In the genomic region with DNA sequence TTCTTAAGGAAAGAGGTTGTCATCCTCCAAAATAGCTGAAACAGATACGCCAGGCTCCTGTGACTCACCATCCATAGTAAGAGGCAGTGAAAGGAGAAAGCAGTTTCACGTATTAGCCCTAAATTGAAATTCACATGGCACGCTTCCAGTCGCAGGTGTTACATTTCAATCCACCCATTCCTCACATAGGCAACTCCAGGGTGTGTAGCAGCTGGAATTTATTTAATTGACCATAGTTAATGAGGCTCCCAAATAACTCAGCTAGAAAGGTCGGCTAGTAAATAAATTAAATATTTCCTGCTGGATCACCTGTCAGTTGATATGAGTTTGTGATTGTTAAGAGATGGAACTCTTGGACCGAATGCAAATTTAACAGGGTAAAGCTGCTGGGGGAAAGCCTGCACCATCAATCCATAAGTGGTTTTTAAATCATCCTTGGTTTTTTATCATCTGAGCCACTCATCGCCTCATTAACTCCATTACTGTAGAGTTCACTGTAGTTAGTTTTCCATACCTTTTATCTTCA, we compare ENCODE assay signal across 13 cellular contexts.
DNase-seq lines count a peak whose midpoint lies in the region.
"Had no signal": no experiment of that assay in that cellular context is flagged by ENCODE, and none has a peak within 500 bp of the region (broad histone marks: within the 10 kb centered on the region; RNA-seq: fewer than 3 reads in every experiment).

No MANE protein-coding gene starts in this region.

- peak; percentile 17 for DNase-seq in DMS153 (lab: John Stamatoyannopoulos, UW)
- DNase-seq in NCI-H1092 (lab: John Stamatoyannopoulos, UW), result peak; percentile 27
- peak; percentile 34 for DNase-seq in NCI-H2196 (lab: John Stamatoyannopoulos, UW; ENCODE audit: unreplicated experiment)
- DNase-seq in iPS-NIHi11 (ENCODE audit: low spot score), result peak; percentile 23
- DNase-seq in islet precursor cell, result no peak
- DNase-seq in effector CD4-positive, alpha-beta T cell, result no peak
- no peak for DNase-seq in NOMO-1 (lab: John Stamatoyannopoulos, UW; ENCODE audit: unreplicated experiment in 2 of 2)
- no peak for DNase-seq in activated naive CD4-positive, alpha-beta T cell treated with anti-CD3 and anti-CD28 coated beads, Interleukin-2, amount 50 U/mL, for 16 hours
- DNase-seq: activated CD4-positive, alpha-beta T cell treated with anti-CD3 and anti-CD28 coated beads, Interleukin-2, amount 50 U/mL, for 48 hours; effector CD8-positive, alpha-beta T cell; occipital lobe; sigmoid colon; testis had no signal

Comparison
In these comparisons a context has a peak if more than half of its experiments do, and no peak if none do; other contexts are left out.
1. DNase-seq: peak in DMS153 (single experiment), NCI-H1092 (single experiment), NCI-H2196 (single experiment) and iPS-NIHi11 (single experiment); none in islet precursor cell (single experiment), effector CD4-positive, alpha-beta T cell (single experiment), NOMO-1 (0 of 2) and activated naive CD4-positive, alpha-beta T cell treated with anti-CD3 and anti-CD28 coated beads, Interleukin-2, amount 50 U/mL, for 16 hours (single experiment).